Comparison of ENCODE assay signal across 18 cellular contexts in the genomic region with DNA sequence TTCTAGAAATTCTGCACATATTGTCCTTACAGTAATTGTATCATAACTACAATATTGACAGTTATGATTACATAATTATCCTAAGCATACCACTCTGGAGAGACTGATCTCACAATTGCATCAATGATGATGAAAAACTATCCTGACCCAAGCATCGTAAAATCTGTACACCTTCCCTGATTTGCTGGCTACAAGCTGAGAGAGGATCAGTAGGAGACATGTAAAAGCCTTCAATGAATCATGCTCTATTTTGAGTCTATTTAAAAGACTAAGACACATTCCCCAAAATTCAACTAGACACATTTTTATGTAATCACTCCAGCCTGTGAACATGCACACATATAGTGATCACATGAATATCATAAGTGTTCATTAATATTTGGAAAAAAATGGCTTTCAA.
DNase-seq lines count a peak whose midpoint lies in the region; ATAC-seq, FAIRE-seq and TF ChIP-seq lines count a peak whose summit lies in the region.
"Had no signal": no experiment of that assay in that cellular context is flagged by ENCODE, and none has a peak within 500 bp of the region (broad histone marks: within the 10 kb centered on the region; RNA-seq: fewer than 3 reads in every experiment).

No MANE protein-coding gene starts in this region.

- peaks cover 5% of the 10 kb centered on the region for H3K9me3 Mint-ChIP-seq in astrocyte (ENCODE audit: unreplicated experiment)

- H3K27ac ChIP-seq in astrocyte (ENCODE audit: low read depth, low read length) (no peak overlapping the region), osteoblast (ENCODE audit: low read depth, low read length) (no peak overlapping the region)

- peaks cover 4% of the 10 kb centered on the region for H3K4me1 Mint-ChIP-seq in astrocyte (ENCODE audit: low read depth, unreplicated experiment)
- H3K4me1 Mint-ChIP-seq: GM23338 had no signal

- H3K9ac ChIP-seq in astrocyte (ENCODE audit: low read length) = no peak overlapping the region

- H3K79me2 ChIP-seq in astrocyte (ENCODE audit: insufficient read depth, low read length) = no peaks in the 10 kb centered on the region
- H3K79me2 ChIP-seq in osteoblast (ENCODE audit: insufficient read depth, low read length) = no peaks in the 10 kb centered on the region

- H4K20me1 ChIP-seq in astrocyte (ENCODE audit: insufficient read depth, low read length) = no peaks in the 10 kb centered on the region
- H4K20me1 ChIP-seq in osteoblast (ENCODE audit: insufficient read depth, low read length) = no peaks in the 10 kb centered on the region

- no peaks in the 10 kb centered on the region for H3K36me3 ChIP-seq in astrocyte (ENCODE audit: insufficient read depth, low read length)
- no peaks in the 10 kb centered on the region for H3K36me3 ChIP-seq in osteoblast (ENCODE audit: insufficient read depth, low read length)
- H3K36me3 ChIP-seq: BE2C, HAP-1, MG63 had no signal

- TF ChIP-seq CTCF in astrocyte (IDR thresholded peaks at IDR 0.05; ENCODE audit: insufficient read depth, low read depth, low read length) (no peak), osteoblast (IDR thresholded peaks at IDR 0.05; ENCODE audit: extremely low read depth, low read depth, low read length) (no peak)

- H3K4me3 ChIP-seq in astrocyte (ENCODE audit: insufficient read depth, low read depth, low read length) (no peak overlapping the region), osteoblast (ENCODE audit: insufficient read depth, low read length) (no peak overlapping the region)
- H3K4me3 ChIP-seq: GM23338, HAP-1, MG63 had no signal

- H2AFZ ChIP-seq in astrocyte (ENCODE audit: low read depth, low read length) (no peak overlapping the region), osteoblast (ENCODE audit: low read length) (no peak overlapping the region)
- H2AFZ ChIP-seq: GM23338 had no signal

- H3K27me3 Mint-ChIP-seq in astrocyte (ENCODE audit: low read depth, unreplicated experiment) = peaks cover 2% of the 10 kb centered on the region
- H3K27me3 Mint-ChIP-seq: CD4-positive, CD25-positive, alpha-beta regulatory T cell had no signal

- H3K27ac Mint-ChIP-seq in astrocyte (ENCODE audit: unreplicated experiment) = peak overlapping the region; percentile 0
- H3K27ac Mint-ChIP-seq: CD4-positive, CD25-positive, alpha-beta regulatory T cell; GM23338 had no signal

- H3K27me3 ChIP-seq in astrocyte (ENCODE audit: insufficient read depth, low read length) (no peaks in the 10 kb centered on the region), osteoblast (ENCODE audit: insufficient read depth, low read length) (no peaks in the 10 kb centered on the region)
- H3K27me3 ChIP-seq: BE2C, MG63 had no signal

- DNase-seq in astrocyte (ENCODE audit: low read depth) = no peak
- peak; percentile 49 for DNase-seq in fibroblast of peridontal ligament (ENCODE audit: extremely low read depth)
- DNase-seq in osteoblast (ENCODE audit: insufficient read length, low spot score, missing footprints) = peak; percentile 5
- DNase-seq in GM19239 (ENCODE audit: insufficient read length, low spot score) = no peak
- no peak for DNase-seq in COLO668 (lab: John Stamatoyannopoulos, UW; ENCODE audit: unreplicated experiment)
- no peak for DNase-seq in SIG-M5 (lab: John Stamatoyannopoulos, UW)
- DNase-seq: BE2C; CD4-positive, CD25-positive, alpha-beta regulatory T cell; COR-L47; DMS79; Kasumi-1; MG63; NCI-H187; NCI-H774; NK-92 treated with Interleukin-12 subunit alpha and Interleukin-12 subunit beta, amount 100 ng/mL, for 24 hours had no signal

- H3K4me2 ChIP-seq in astrocyte (ENCODE audit: low read length) (no peak overlapping the region), osteoblast (ENCODE audit: insufficient read depth, low read length) (no peak overlapping the region)
- H3K4me2 ChIP-seq: GM23338 had no signal

- no peak overlapping the region for H3K4me3 Mint-ChIP-seq in astrocyte (ENCODE audit: unreplicated experiment)
- H3K4me3 Mint-ChIP-seq: CD4-positive, CD25-positive, alpha-beta regulatory T cell; GM23338 had no signal

- FAIRE-seq in astrocyte (lab: Jason Lieb, UNC) = no peak
- no peak for FAIRE-seq in GM19239 (lab: Jason Lieb, UNC)

- no peak for TF ChIP-seq POLR2A in GM18505 (IDR thresholded peaks at IDR 0.05; ENCODE audit: borderline replicate concordance, extremely low read depth, insufficient read depth, insufficient read length)

- no peaks in the 10 kb centered on the region for H3K36me3 Mint-ChIP-seq in astrocyte (ENCODE audit: low read depth, unreplicated experiment)
- H3K36me3 Mint-ChIP-seq: CD4-positive, CD25-positive, alpha-beta regulatory T cell had no signal

- H3K4me1 ChIP-seq in astrocyte (ENCODE audit: insufficient read depth, low read length) (no peaks in the 10 kb centered on the region), osteoblast (ENCODE audit: insufficient read depth, low read length) (no peaks in the 10 kb centered on the region)
- H3K4me1 ChIP-seq: HAP-1 had no signal

- no peaks in the 10 kb centered on the region for H3K9me3 ChIP-seq in astrocyte (ENCODE audit: insufficient read depth, low read depth, low read length)
- H3K9me3 ChIP-seq in osteoblast (ENCODE audit: low read depth, low read length) = no peaks in the 10 kb centered on the region
- H3K9me3 ChIP-seq: BE2C, HAP-1 had no signal

- no peak for ATAC-seq in GM18505 (IDR thresholded peaks at IDR 0.05; ENCODE audit: unreplicated experiment)
- ATAC-seq: GM23338 had no signal

Comparison
In these comparisons a context has a peak if more than half of its experiments do, and no peak if none do; other contexts are left out.
1. DNase-seq: peak in fibroblast of peridontal ligament (single experiment) and osteoblast (single experiment); none in astrocyte (single experiment), GM19239 (single experiment), COLO668 (single experiment) and SIG-M5 (single experiment).